Comparison of ENCODE assay signal across 11 cellular contexts in the genomic region with DNA sequence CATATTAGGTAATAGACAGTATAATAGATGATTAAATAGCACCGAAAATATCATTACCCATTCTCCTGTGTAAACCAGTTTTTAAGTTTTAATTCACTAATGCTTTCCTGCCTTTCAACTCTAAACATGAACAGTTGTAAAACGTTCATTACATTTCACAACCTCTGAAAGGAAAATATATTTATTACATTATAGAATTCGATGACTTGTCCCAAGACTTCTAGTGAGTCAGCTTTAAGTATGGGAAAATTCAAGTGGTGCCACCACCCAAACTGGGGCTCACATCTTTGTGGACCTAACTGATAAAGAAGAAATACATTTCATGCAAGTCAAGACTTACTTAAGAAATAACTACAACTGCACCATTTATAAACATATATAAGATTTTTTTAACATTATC. TPM values are rescaled to one million over a fixed set of nuclear protein-coding genes. Genes with fewer than 3 reads are reported as not detected.
A peak's percentile ranks its signal among the peaks of the same experiment; 100 is the strongest.
DNase-seq lines count a peak whose midpoint lies in the region; ATAC-seq, FAIRE-seq and TF ChIP-seq lines count a peak whose summit lies in the region.
"Had no signal": no experiment of that assay in that cellular context is flagged by ENCODE, and none has a peak within 500 bp of the region (broad histone marks: within the 10 kb centered on the region; RNA-seq: fewer than 3 reads in every experiment).

No MANE protein-coding gene starts in this region.

- dilution Hi-C loops in endothelial cell of umbilical vein (cut with MboI; ENCODE audit: extremely low pct_ligation_motif_present, low sequenced_read_pairs): no loop called here

- H3K4me3 Mint-ChIP-seq in activated T-cell treated with anti-CD3 and anti-CD28 coated beads, Interleukin-2, amount 50 U/mL, for 4 hours: peak overlapping the region; percentile 16

- no peak overlapping the region for H2AFZ ChIP-seq in endothelial cell of umbilical vein (ENCODE audit: low read depth, low read length)

- FAIRE-seq in endothelial cell of umbilical vein (lab: Jason Lieb, UNC): no peak

- no peak for ATAC-seq in activated T-cell treated with anti-CD3 and anti-CD28 coated beads, Interleukin-2, amount 50 U/mL, for 4 hours
- ATAC-seq in GM19397 (IDR thresholded peaks at IDR 0.05; ENCODE audit: unreplicated experiment): no peak

- H3K9ac ChIP-seq in endothelial cell of umbilical vein (replicated peaks; ENCODE audit: extremely low read depth, insufficient read depth, low read length): peak overlapping the region; percentile 36
- peak overlapping the region; percentile 81 for H3K9ac ChIP-seq in skeletal muscle satellite cell (ENCODE audit: low read depth, low read length)

- peaks cover 67% of the 10 kb centered on the region for H3K79me2 ChIP-seq in endothelial cell of umbilical vein (ENCODE audit: control insufficient read depth, insufficient read depth, low read length)

- H3K4me1 ChIP-seq in SJSA1 (replicated peaks) (peaks cover 48% of the 10 kb centered on the region), endothelial cell of umbilical vein (ENCODE audit: control insufficient read depth, extremely low read depth, insufficient read depth, low read length) (peaks cover 21% of the 10 kb centered on the region), skeletal muscle satellite cell (ENCODE audit: control insufficient read depth, insufficient read depth, low read length) (peaks cover 35% of the 10 kb centered on the region)

- POLR2A ChIA-PET in endothelial cell of umbilical vein (lab: Charles Lee): no interaction called here

- in situ Hi-C loops in ACHN (cut with HindIII; ENCODE audit: low pct_ligation_motif_present, low pct_unique_long_range_greater_than_20kb, low sequenced_read_pairs): no loop called here

- CTCF ChIA-PET in endothelial cell of umbilical vein (lab: Charles Lee): interaction anchor here (0.9 to 1.9 kb wide), 4 partner anchors 13 to 415 kb away, joined by 3 to 5 read pairs (median 4); no protein-coding TSS in a partner anchor

- H4K20me1 ChIP-seq in endothelial cell of umbilical vein (replicated peaks; ENCODE audit: control insufficient read depth, extremely low read depth, insufficient read depth, low read length): no peaks in the 10 kb centered on the region

- H3K9me3 Mint-ChIP-seq in activated T-cell treated with anti-CD3 and anti-CD28 coated beads, Interleukin-2, amount 50 U/mL, for 4 hours: no peaks in the 10 kb centered on the region

- BruUV-seq in endothelial cell of umbilical vein (replicated peaks; lab: Mats Ljungman, UMichigan): no TSS peak

- peaks cover 66% of the 10 kb centered on the region for H3K36me3 ChIP-seq in SJSA1
- no peaks in the 10 kb centered on the region for H3K36me3 ChIP-seq in endothelial cell of umbilical vein (ENCODE audit: control insufficient read depth in 2 of 2, extremely low read depth in 1 of 2, insufficient read depth in 2 of 2, low read length in 2 of 2)
- peaks cover 18% of the 10 kb centered on the region for H3K36me3 ChIP-seq in skeletal muscle satellite cell (ENCODE audit: insufficient read depth, low read length)

- no peak for TF ChIP-seq CTCF in endothelial cell of umbilical vein (IDR thresholded peaks at IDR 0.05; ENCODE audit: extremely low read depth in 1 of 2, insufficient read depth in 1 of 2, low read depth in 1 of 2, low read length in 2 of 2)

- DNase-seq in activated T-cell treated with anti-CD3 and anti-CD28 coated beads, Interleukin-2, amount 50 U/mL, for 4 hours: no peak
- DNase-seq in activated T-cell treated with anti-CD3 and anti-CD28 coated beads, Interleukin-2, amount 50 U/mL, for 48 hours: no peak
- DNase-seq in SJSA1 (ENCODE audit: low read depth in 1 of 2, low spot score in 2 of 2): no peak
- DNase-seq in endothelial cell of umbilical vein (ENCODE audit: low read depth, low spot score): peak; percentile 36
- DNase-seq in NAMALWA (ENCODE audit: low spot score): no peak
- no peak for DNase-seq in ACHN
- DNase-seq: activated naive CD4-positive, alpha-beta T cell; hippocampal formation had no signal

- H3K27ac ChIP-seq in SJSA1 (peak overlapping the region; percentile 99), endothelial cell of umbilical vein (ENCODE audit: insufficient read depth, low read depth, low read length) (no peak overlapping the region)
- H3K27ac ChIP-seq: C4-2B had no signal

- no peaks in the 10 kb centered on the region for H3K9me1 ChIP-seq in endothelial cell of umbilical vein (replicated peaks; ENCODE audit: control insufficient read depth, extremely low read depth, insufficient read depth, low read length)

- peaks cover 47% of the 10 kb centered on the region for H3K4me1 Mint-ChIP-seq in activated T-cell treated with anti-CD3 and anti-CD28 coated beads, Interleukin-2, amount 50 U/mL, for 4 hours (ENCODE audit: low read depth)

- intact Hi-C loops in endothelial cell of umbilical vein (cut with micrococcal nuclease): no loop called here

- H3K4me3 ChIP-seq in SJSA1 (peak overlapping the region; percentile 57), endothelial cell of umbilical vein (replicated peaks in 1 of 3; ENCODE audit: insufficient read depth in 1 of 3, low read depth in 1 of 3, low read length in 3 of 3) (peak overlapping the region in 1 of 3 experiments; percentile 85), skeletal muscle satellite cell (ENCODE audit: low read length) (peak overlapping the region; percentile 81)

- H3K9me3 ChIP-seq in SJSA1 (replicated peaks) (no peaks in the 10 kb centered on the region), endothelial cell of umbilical vein (replicated peaks; ENCODE audit: control insufficient read depth, insufficient read depth, low read length) (no peaks in the 10 kb centered on the region), skeletal muscle satellite cell (replicated peaks; ENCODE audit: low read length) (no peaks in the 10 kb centered on the region)

- TF ChIP-seq POLR2A in endothelial cell of umbilical vein (IDR thresholded peaks at IDR 0.05; ENCODE audit: low read depth, low read length): no peak

- H3K4me2 ChIP-seq in endothelial cell of umbilical vein (ENCODE audit: insufficient read depth, low read length) (peak overlapping the region; percentile 88), skeletal muscle satellite cell (ENCODE audit: low read length) (peak overlapping the region; percentile 82)

- H3K27me3 ChIP-seq in SJSA1 (replicated peaks) (no peaks in the 10 kb centered on the region), endothelial cell of umbilical vein (ENCODE audit: control insufficient read depth in 2 of 2, insufficient read depth in 2 of 2, low read length in 2 of 2) (no peaks in the 10 kb centered on the region), skeletal muscle satellite cell (ENCODE audit: control insufficient read depth, insufficient read depth, low read length) (no peaks in the 10 kb centered on the region)

- H3K36me3 Mint-ChIP-seq in activated T-cell treated with anti-CD3 and anti-CD28 coated beads, Interleukin-2, amount 50 U/mL, for 4 hours (ENCODE audit: insufficient read depth): peaks cover 4% of the 10 kb centered on the region

- H3K27me3 Mint-ChIP-seq in activated T-cell treated with anti-CD3 and anti-CD28 coated beads, Interleukin-2, amount 50 U/mL, for 4 hours (ENCODE audit: low read depth): no peaks in the 10 kb centered on the region

TF ChIP-seq in endothelial cell of umbilical vein, 7 proteins besides CTCF, POLR2A, EP300 and RAD21:
- TF ChIP-seq JUN (IDR thresholded peaks at IDR 0.05; ENCODE audit: borderline replicate concordance, insufficient read depth, insufficient read length, low read depth): no peak

RNA-seq across cellular contexts. Expression of a gene that starts 2.0 kb away (rescaled TPM):
- 10 to 100 TPM; 15.1 to 16.5 (median 15.3) TPM for total RNA-seq in activated T-cell treated with anti-CD3 and anti-CD28 coated beads, Interleukin-2, amount 50 U/mL, for 4 hours
- 99.9 and 119 TPM in 2 replicates for total RNA-seq in SJSA1 (2014; rRNA removed; shearing (Covaris generic))
- total RNA-seq in endothelial cell of umbilical vein: 32.5 and 33.0 TPM in 2 replicates
- 6.4 and 6.8 TPM in 2 replicates for polyA plus RNA-seq in endothelial cell of umbilical vein
- polyA plus RNA-seq in endothelial cell of umbilical vein (2011; cell fraction: cytosol; rRNA removed): 7.7 and 8.3 TPM in 2 replicates
- 7.4 and 9.6 TPM in 2 replicates for polyA plus RNA-seq in endothelial cell of umbilical vein (2011; cell fraction: nucleus; rRNA removed)
- polyA plus RNA-seq in endothelial cell of umbilical vein (2012): 10.2 and 17.3 TPM in 2 replicates
- polyA minus RNA-seq in endothelial cell of umbilical vein: 16.7 and 19.4 TPM in 2 replicates
- polyA minus RNA-seq in endothelial cell of umbilical vein (2011; cell fraction: cytosol; rRNA and poly(A)+ RNA removed): 2.2 TPM
- polyA minus RNA-seq in endothelial cell of umbilical vein (2011; cell fraction: nucleus; rRNA and poly(A)+ RNA removed): 13.6 and 16.0 TPM in 2 replicates
- total RNA-seq in skeletal muscle satellite cell (2012; rRNA removed): 14.2 and 15.7 TPM in 2 replicates

RNA-seq across cellular contexts. Expression of a gene that starts 48.1 kb away (rescaled TPM):
- 10 to 100 TPM; 56.6 to 69.0 (median 66.0) TPM for total RNA-seq in activated T-cell treated with anti-CD3 and anti-CD28 coated beads, Interleukin-2, amount 50 U/mL, for 4 hours
- 125 and 198 TPM in 2 replicates for total RNA-seq in SJSA1 (2014; rRNA removed; shearing (Covaris generic))
- total RNA-seq in endothelial cell of umbilical vein: 126 and 153 TPM in 2 replicates
- 23.7 and 32.1 TPM in 2 replicates for polyA plus RNA-seq in endothelial cell of umbilical vein
- polyA plus RNA-seq in endothelial cell of umbilical vein (2011; cell fraction: cytosol; rRNA removed): 51.3 and 59.9 TPM in 2 replicates
- 121 and 182 TPM in 2 replicates for polyA plus RNA-seq in endothelial cell of umbilical vein (2011; cell fraction: nucleus; rRNA removed)
- 44.4 and 93.8 TPM in 2 replicates for polyA plus RNA-seq in endothelial cell of umbilical vein (2012)
- 25.0 and 33.9 TPM in 2 replicates for polyA minus RNA-seq in endothelial cell of umbilical vein
- polyA minus RNA-seq in endothelial cell of umbilical vein (2011; cell fraction: cytosol; rRNA and poly(A)+ RNA removed): 79.4 TPM
- polyA minus RNA-seq in endothelial cell of umbilical vein (2011; cell fraction: nucleus; rRNA and poly(A)+ RNA removed): 119 and 154 TPM in 2 replicates
- 60.1 and 61.3 TPM in 2 replicates for total RNA-seq in skeletal muscle satellite cell (2012; rRNA removed)

RNA-seq across cellular contexts. Expression of a gene that starts 48.5 kb away (rescaled TPM):
- 10 to 100 TPM in 1 of 3 donors, 1 to 10 TPM in 2; 5.5 to 10.1 (median 6.5) TPM for total RNA-seq in activated T-cell treated with anti-CD3 and anti-CD28 coated beads, Interleukin-2, amount 50 U/mL, for 4 hours
- 26.9 and 30.5 TPM in 2 replicates for total RNA-seq in SJSA1 (2014; rRNA removed; shearing (Covaris generic))
- 21.4 and 22.5 TPM in 2 replicates for total RNA-seq in endothelial cell of umbilical vein
- polyA plus RNA-seq in endothelial cell of umbilical vein: 4.9 and 7.3 TPM in 2 replicates
- 6.1 and 7.1 TPM in 2 replicates for polyA plus RNA-seq in endothelial cell of umbilical vein (2011; cell fraction: cytosol; rRNA removed)
- 48.2 and 66.3 TPM in 2 replicates for polyA plus RNA-seq in endothelial cell of umbilical vein (2011; cell fraction: nucleus; rRNA removed)
- 13.2 and 20.5 TPM in 2 replicates for polyA plus RNA-seq in endothelial cell of umbilical vein (2012)
- polyA minus RNA-seq in endothelial cell of umbilical vein: 6.8 and 7.8 TPM in 2 replicates
- polyA minus RNA-seq in endothelial cell of umbilical vein (2011; cell fraction: cytosol; rRNA and poly(A)+ RNA removed): 13.8 TPM
- polyA minus RNA-seq in endothelial cell of umbilical vein (2011; cell fraction: nucleus; rRNA and poly(A)+ RNA removed): 23.8 and 38.4 TPM in 2 replicates
- total RNA-seq in skeletal muscle satellite cell (2012; rRNA removed): 27.3 and 48.4 TPM in 2 replicates
